2 cellular contexts compared by ENCODE assay signal in genomic region chr3:186054481-186055399, GRCh38.
TF ChIP-seq lines count a peak whose summit lies in the region.

No MANE protein-coding gene starts in this region.

TF ChIP-seq in GM12878, 131 proteins besides CTCF, POLR2A, EP300 and RAD21:
- TF ChIP-seq SUPT20H (IDR thresholded peaks at IDR 0.05; ENCODE audit: borderline replicate concordance, control insufficient read depth, low read depth, low read length), result no peak
- no peak for TF ChIP-seq ZNF384 (IDR thresholded peaks at IDR 0.05; ENCODE audit: borderline replicate concordance, low read depth, low read length)
- TF ChIP-seq CBFB (IDR thresholded peaks at IDR 0.05; ENCODE audit: low read depth), result no peak
- no peak for TF ChIP-seq JUND (IDR thresholded peaks at IDR 0.05; ENCODE audit: low read depth, low read length)
- TF ChIP-seq KLF5 (IDR thresholded peaks at IDR 0.05; ENCODE audit: partially characterized antibody), result no peak
- TF ChIP-seq BRCA1 (IDR thresholded peaks at IDR 0.05; ENCODE audit: low read depth, low read length), result no peak
- no peak for TF ChIP-seq MTA3 (IDR thresholded peaks at IDR 0.05; ENCODE audit: borderline replicate concordance, low read length)
- TF ChIP-seq MTA2 (IDR thresholded peaks at IDR 0.05; ENCODE audit: low read depth), result no peak
- no peak for TF ChIP-seq ATF2 (IDR thresholded peaks at IDR 0.05; ENCODE audit: low read length)

TF ChIP-seq in neural cell, 6 proteins besides CTCF, POLR2A, EP300 and RAD21:
- TF ChIP-seq EZH2 (IDR thresholded peaks at IDR 0.05; ENCODE audit: borderline replicate concordance, insufficient read depth, low read length, poor library complexity, severe bottlenecking) (no peak), POLR2AphosphoS5 (IDR thresholded peaks at IDR 0.05) (no peak), TAF1 (IDR thresholded peaks at IDR 0.05; ENCODE audit: low read depth) (no peak), MXI1 (conservative IDR thresholded peaks at IDR 0.05; ENCODE audit: poor library complexity, severe bottlenecking) (no peak), SMC3 (conservative IDR thresholded peaks at IDR 0.05; ENCODE audit: poor library complexity) (no peak)
- TF ChIP-seq, protein P1, sequence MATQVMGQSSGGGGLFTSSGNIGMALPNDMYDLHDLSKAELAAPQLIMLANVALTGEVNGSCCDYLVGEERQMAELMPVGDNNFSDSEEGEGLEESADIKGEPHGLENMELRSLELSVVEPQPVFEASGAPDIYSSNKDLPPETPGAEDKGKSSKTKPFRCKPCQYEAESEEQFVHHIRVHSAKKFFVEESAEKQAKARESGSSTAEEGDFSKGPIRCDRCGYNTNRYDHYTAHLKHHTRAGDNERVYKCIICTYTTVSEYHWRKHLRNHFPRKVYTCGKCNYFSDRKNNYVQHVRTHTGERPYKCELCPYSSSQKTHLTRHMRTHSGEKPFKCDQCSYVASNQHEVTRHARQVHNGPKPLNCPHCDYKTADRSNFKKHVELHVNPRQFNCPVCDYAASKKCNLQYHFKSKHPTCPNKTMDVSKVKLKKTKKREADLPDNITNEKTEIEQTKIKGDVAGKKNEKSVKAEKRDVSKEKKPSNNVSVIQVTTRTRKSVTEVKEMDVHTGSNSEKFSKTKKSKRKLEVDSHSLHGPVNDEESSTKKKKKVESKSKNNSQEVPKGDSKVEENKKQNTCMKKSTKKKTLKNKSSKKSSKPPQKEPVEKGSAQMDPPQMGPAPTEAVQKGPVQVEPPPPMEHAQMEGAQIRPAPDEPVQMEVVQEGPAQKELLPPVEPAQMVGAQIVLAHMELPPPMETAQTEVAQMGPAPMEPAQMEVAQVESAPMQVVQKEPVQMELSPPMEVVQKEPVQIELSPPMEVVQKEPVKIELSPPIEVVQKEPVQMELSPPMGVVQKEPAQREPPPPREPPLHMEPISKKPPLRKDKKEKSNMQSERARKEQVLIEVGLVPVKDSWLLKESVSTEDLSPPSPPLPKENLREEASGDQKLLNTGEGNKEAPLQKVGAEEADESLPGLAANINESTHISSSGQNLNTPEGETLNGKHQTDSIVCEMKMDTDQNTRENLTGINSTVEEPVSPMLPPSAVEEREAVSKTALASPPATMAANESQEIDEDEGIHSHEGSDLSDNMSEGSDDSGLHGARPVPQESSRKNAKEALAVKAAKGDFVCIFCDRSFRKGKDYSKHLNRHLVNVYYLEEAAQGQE (IDR thresholded peaks at IDR 0.05; ENCODE audit: borderline replicate concordance), result no peak
